ENCODE assay signal across 1 cellular context in genomic region chr10:13776861-13777301, GRCh38.
TF ChIP-seq lines count a peak whose summit lies in the region.

No MANE protein-coding gene starts in this region.

TF ChIP-seq in GM12878, 131 proteins besides CTCF, POLR2A, EP300 and RAD21 (continued from another document):
- TF ChIP-seq USF2 (IDR thresholded peaks at IDR 0.05; ENCODE audit: borderline replicate concordance, low read depth, low read length) (no peak), NKRF (conservative IDR thresholded peaks at IDR 0.05) (no peak), CBFB (IDR thresholded peaks at IDR 0.05; ENCODE audit: low read depth) (no peak), CREM (IDR thresholded peaks at IDR 0.05; ENCODE audit: low read depth) (no peak), EED (IDR thresholded peaks at IDR 0.05; ENCODE audit: low read depth) (peak; percentile 46; the same call in 1 of the 2 replicates), PKNOX1 (IDR thresholded peaks at IDR 0.05) (peak; percentile 85), RUNX3 (IDR thresholded peaks at IDR 0.05; ENCODE audit: low read length) (peak; percentile 41; the same call in 1 of the 2 replicates), BHLHE40 (IDR thresholded peaks at IDR 0.05; ENCODE audit: borderline replicate concordance in 1 of 2, low read depth in 2 of 2, low read length in 1 of 2) (peak; percentile 20 to 25; a peak in 1 of 4 replicates), FOS (IDR thresholded peaks at IDR 0.05; ENCODE audit: borderline replicate concordance, extremely low read depth, insufficient read length) (no peak), CREB1 (IDR thresholded peaks at IDR 0.05; ENCODE audit: low read depth) (no peak), ZNF24 (IDR thresholded peaks at IDR 0.05) (no peak), ZNF687 (IDR thresholded peaks at IDR 0.05) (no peak), IKZF2 (IDR thresholded peaks at IDR 0.05) (0 out of 4 replicates have a peak, but pooled peaks of 1 of the 2 experiments have one; percentile 15), CEBPB (IDR thresholded peaks at IDR 0.05; ENCODE audit: borderline replicate concordance in 1 of 2, low read depth in 2 of 2, low read length in 2 of 2) (no peak), YY1 (IDR thresholded peaks at IDR 0.05; ENCODE audit: low read depth, low read length) (no peak), E4F1 (IDR thresholded peaks at IDR 0.05; ENCODE audit: borderline replicate concordance, partially characterized antibody) (no peak), NFXL1 (IDR thresholded peaks at IDR 0.05; ENCODE audit: borderline replicate concordance) (no peak), PAX5 (IDR thresholded peaks at IDR 0.05; ENCODE audit: borderline replicate concordance, low read depth, low read length) (no peak), GABPA (IDR thresholded peaks at IDR 0.05; ENCODE audit: low read depth) (no peak), BRCA1 (IDR thresholded peaks at IDR 0.05; ENCODE audit: low read depth, low read length) (no peak), STAT3 (IDR thresholded peaks at IDR 0.05; ENCODE audit: low read depth, low read length) (no peak), IRF3 (IDR thresholded peaks at IDR 0.05) (no peak), ZZZ3 (IDR thresholded peaks at IDR 0.05; ENCODE audit: control insufficient read depth, insufficient read length, low read depth) (no peak), SUPT20H (IDR thresholded peaks at IDR 0.05; ENCODE audit: borderline replicate concordance, control insufficient read depth, low read depth, low read length) (no peak), HDAC2 (IDR thresholded peaks at IDR 0.05) (no peak), JUNB (IDR thresholded peaks at IDR 0.05) (no peak), SMAD1 (IDR thresholded peaks at IDR 0.05; ENCODE audit: low read depth, partially characterized antibody) (no peak), PBX3 (IDR thresholded peaks at IDR 0.05; ENCODE audit: insufficient replicate concordance, low read depth, low read length) (peak; percentile 64), SMAD5 (IDR thresholded peaks at IDR 0.05; ENCODE audit: low read depth) (no peak), TCF3 (IDR thresholded peaks at IDR 0.05; ENCODE audit: borderline replicate concordance, insufficient read depth, low read depth, low read length) (no peak), ELK1 (IDR thresholded peaks at IDR 0.05; ENCODE audit: low read depth, low read length) (no peak)
- TF ChIP-seq, protein P1, sequence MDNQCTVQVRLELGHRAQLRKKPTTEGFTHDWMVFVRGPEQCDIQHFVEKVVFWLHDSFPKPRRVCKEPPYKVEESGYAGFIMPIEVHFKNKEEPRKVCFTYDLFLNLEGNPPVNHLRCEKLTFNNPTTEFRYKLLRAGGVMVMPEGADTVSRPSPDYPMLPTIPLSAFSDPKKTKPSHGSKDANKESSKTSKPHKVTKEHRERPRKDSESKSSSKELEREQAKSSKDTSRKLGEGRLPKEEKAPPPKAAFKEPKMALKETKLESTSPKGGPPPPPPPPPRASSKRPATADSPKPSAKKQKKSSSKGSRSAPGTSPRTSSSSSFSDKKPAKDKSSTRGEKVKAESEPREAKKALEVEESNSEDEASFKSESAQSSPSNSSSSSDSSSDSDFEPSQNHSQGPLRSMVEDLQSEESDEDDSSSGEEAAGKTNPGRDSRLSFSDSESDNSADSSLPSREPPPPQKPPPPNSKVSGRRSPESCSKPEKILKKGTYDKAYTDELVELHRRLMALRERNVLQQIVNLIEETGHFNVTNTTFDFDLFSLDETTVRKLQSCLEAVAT (IDR thresholded peaks at IDR 0.05), result peak; percentile 70
- TF ChIP-seq, protein P2, sequence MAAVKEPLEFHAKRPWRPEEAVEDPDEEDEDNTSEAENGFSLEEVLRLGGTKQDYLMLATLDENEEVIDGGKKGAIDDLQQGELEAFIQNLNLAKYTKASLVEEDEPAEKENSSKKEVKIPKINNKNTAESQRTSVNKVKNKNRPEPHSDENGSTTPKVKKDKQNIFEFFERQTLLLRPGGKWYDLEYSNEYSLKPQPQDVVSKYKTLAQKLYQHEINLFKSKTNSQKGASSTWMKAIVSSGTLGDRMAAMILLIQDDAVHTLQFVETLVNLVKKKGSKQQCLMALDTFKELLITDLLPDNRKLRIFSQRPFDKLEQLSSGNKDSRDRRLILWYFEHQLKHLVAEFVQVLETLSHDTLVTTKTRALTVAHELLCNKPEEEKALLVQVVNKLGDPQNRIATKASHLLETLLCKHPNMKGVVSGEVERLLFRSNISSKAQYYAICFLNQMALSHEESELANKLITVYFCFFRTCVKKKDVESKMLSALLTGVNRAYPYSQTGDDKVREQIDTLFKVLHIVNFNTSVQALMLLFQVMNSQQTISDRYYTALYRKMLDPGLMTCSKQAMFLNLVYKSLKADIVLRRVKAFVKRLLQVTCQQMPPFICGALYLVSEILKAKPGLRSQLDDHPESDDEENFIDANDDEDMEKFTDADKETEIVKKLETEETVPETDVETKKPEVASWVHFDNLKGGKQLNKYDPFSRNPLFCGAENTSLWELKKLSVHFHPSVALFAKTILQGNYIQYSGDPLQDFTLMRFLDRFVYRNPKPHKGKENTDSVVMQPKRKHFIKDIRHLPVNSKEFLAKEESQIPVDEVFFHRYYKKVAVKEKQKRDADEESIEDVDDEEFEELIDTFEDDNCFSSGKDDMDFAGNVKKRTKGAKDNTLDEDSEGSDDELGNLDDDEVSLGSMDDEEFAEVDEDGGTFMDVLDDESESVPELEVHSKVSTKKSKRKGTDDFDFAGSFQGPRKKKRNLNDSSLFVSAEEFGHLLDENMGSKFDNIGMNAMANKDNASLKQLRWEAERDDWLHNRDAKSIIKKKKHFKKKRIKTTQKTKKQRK (IDR thresholded peaks at IDR 0.05; ENCODE audit: low read depth, low read length), result no peak
